In the genomic region with DNA sequence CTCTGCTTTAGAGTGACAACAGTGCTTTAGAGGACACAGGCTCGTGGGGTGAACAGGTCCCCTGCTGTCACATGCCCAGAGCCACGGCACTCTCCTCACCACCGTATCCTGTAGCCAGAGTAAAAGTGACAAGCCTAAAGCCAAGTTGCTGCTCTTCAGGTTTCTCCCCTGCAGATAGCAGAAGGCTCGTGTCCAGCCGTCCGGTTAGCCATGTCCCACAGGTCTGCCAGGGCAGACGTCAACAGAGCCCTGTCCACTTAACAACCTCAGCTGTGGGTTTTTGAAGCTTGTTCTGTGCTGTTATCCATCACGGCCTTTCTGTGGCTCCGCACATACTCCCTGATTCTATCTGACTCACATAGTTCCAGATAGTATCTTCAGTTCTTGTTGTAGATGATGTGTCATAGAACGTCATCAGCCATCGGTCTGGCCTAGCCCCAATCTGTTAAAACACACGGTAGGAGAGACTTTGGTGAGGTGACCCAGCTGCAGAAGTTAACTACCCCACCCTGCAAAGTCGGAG, we compare ENCODE assay signal across 1 cellular context.
TF ChIP-seq lines count a peak whose summit lies in the region.

No MANE protein-coding gene starts in this region.

TF ChIP-seq in SK-N-SH, 30 proteins besides CTCF, POLR2A, EP300 and RAD21 (continued from another document):
- TF ChIP-seq, protein P1, sequence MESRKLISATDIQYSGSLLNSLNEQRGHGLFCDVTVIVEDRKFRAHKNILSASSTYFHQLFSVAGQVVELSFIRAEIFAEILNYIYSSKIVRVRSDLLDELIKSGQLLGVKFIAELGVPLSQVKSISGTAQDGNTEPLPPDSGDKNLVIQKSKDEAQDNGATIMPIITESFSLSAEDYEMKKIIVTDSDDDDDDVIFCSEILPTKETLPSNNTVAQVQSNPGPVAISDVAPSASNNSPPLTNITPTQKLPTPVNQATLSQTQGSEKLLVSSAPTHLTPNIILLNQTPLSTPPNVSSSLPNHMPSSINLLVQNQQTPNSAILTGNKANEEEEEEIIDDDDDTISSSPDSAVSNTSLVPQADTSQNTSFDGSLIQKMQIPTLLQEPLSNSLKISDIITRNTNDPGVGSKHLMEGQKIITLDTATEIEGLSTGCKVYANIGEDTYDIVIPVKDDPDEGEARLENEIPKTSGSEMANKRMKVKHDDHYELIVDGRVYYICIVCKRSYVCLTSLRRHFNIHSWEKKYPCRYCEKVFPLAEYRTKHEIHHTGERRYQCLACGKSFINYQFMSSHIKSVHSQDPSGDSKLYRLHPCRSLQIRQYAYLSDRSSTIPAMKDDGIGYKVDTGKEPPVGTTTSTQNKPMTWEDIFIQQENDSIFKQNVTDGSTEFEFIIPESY (IDR thresholded peaks at IDR 0.05; ENCODE audit: borderline replicate concordance, low read depth), result peak; percentile 27; the same call in 1 of the 2 replicates
- TF ChIP-seq FOXJ3 (CRISPR knock-in tag; IDR thresholded peaks at IDR 0.05) (no peak), NFIC (IDR thresholded peaks at IDR 0.05; ENCODE audit: borderline replicate concordance) (peak; percentile 94), RXRA (IDR thresholded peaks at IDR 0.05; ENCODE audit: borderline replicate concordance, low read depth) (peak; percentile 90; the same call in 1 of the 2 replicates)
